In the genomic region with DNA sequence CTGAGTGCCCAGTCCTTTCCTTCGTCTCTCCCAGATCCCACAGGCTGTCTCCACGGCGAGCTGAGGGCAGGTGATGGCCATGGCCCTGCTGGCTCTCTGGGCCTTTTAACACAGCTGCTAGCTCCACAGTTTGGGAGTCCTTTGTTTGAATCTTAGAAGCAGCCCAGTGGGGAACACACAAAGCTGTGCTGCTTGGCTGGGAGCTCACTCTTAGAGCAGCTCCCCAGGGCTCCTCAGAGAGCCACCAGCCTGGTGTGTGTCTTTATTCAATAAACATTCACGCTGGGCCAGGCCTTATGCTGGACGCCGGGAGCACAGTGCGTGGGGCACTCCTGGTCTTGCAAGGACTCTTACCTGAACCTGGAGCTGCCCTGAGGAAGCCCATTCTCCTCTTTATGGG, we compare ENCODE assay signal across 15 cellular contexts. TPM values are rescaled to one million over a fixed set of nuclear protein-coding genes. Genes with fewer than 3 reads are reported as not detected.
DNase-seq lines count a peak whose midpoint lies in the region; ATAC-seq and TF ChIP-seq lines count a peak whose summit lies in the region.
"Had no signal": no experiment of that assay in that cellular context is flagged by ENCODE, and none has a peak within 500 bp of the region (broad histone marks: within the 10 kb centered on the region; RNA-seq: fewer than 3 reads in every experiment).

No MANE protein-coding gene starts in this region.

- H3K56ac ChIP-seq in mesendoderm (ENCODE audit: low read length): peak overlapping the region; percentile 19

- H3K18ac ChIP-seq in mesendoderm (ENCODE audit: low read length): no peak overlapping the region

- H4K5ac ChIP-seq in mesendoderm (ENCODE audit: low read length): no peak overlapping the region

- no peaks in the 10 kb centered on the region for H3K27me3 ChIP-seq in mesendoderm (ENCODE audit: insufficient read depth, low read length, poor library complexity)
- H3K27me3 ChIP-seq: BLaER1 had no signal

- H3K27ac Mint-ChIP-seq in type B pancreatic cell: peak overlapping the region; percentile 51
- H3K27ac Mint-ChIP-seq: CD8-positive, alpha-beta memory T cell had no signal

- peaks cover 5% of the 10 kb centered on the region for H3K27me3 Mint-ChIP-seq in type B pancreatic cell

- no peak for ATAC-seq in HG03342 (IDR thresholded peaks at IDR 0.05; ENCODE audit: unreplicated experiment)
- ATAC-seq: HCT116 had no signal

- no peak for TF ChIP-seq CTCF in HEK293 (tag by site-specific recombination; IDR thresholded peaks at IDR 0.05)
- TF ChIP-seq CTCF in type B pancreatic cell (conservative IDR thresholded peaks at IDR 0.05): no peak

- H2AK5ac ChIP-seq in mesendoderm (ENCODE audit: low read length): no peak overlapping the region

- POLR2A ChIA-PET in HEK293 (lab: Yijun Ruan, JAX): no interaction called here

- peaks cover 35% of the 10 kb centered on the region for H3K79me1 ChIP-seq in mesendoderm (ENCODE audit: low read length)

- DNase-seq in NCI-H69 (lab: John Stamatoyannopoulos, UW) (peak; percentile 63), mesendoderm (no peak), type B pancreatic cell (ENCODE audit: extremely low spot score, unreplicated experiment) (no peak), NCI-H1417 treated with DMSO at 0.1 percent for 48 hours (lab: John Stamatoyannopoulos, UW) (no peak)
- DNase-seq in activated CD8-positive, alpha-beta memory T cell treated with anti-CD3 and anti-CD28 coated beads, Interleukin-2, amount 50 U/mL, for 4 hours: no peak
- DNase-seq: 8988T; AML-193; Caco-2; CD8-positive, alpha-beta memory T cell; DMS53; GF-D8 had no signal

- H3K9me3 ChIP-seq in HEK293 (ENCODE audit: control insufficient read depth, insufficient read depth, low read depth, low read length): no peaks in the 10 kb centered on the region
- H3K9me3 ChIP-seq: BLaER1, Caco-2 had no signal

- WGBS in mesendoderm (ENCODE audit: extremely low coverage, insufficient coverage, low lambda C conversion rate): no CpG with 5 or more reads among the region's 7 CpGs

- H3K9ac ChIP-seq in mesendoderm (ENCODE audit: low read length): no peak overlapping the region
- H3K9ac ChIP-seq: BLaER1 had no signal

- peaks cover 14% of the 10 kb centered on the region for H3K4me1 Mint-ChIP-seq in type B pancreatic cell (ENCODE audit: unreplicated experiment)
- H3K4me1 Mint-ChIP-seq: CD8-positive, alpha-beta memory T cell had no signal

- no peak overlapping the region for H3K4ac ChIP-seq in mesendoderm (ENCODE audit: low read depth, low read length)

- no peaks in the 10 kb centered on the region for H3K4me1 ChIP-seq in HEK293 (ENCODE audit: control insufficient read depth, insufficient read depth, low read length)
- peaks cover 22% of the 10 kb centered on the region for H3K4me1 ChIP-seq in mesendoderm (ENCODE audit: control insufficient read depth, low read depth, low read length)

- no peak overlapping the region for H3K4me2 ChIP-seq in mesendoderm (ENCODE audit: low read length)
- H3K4me2 ChIP-seq: BLaER1 had no signal

- CTCF ChIA-PET in HEK293 (lab: Yijun Ruan, JAX): no interaction called here

- peaks cover 43% of the 10 kb centered on the region for H3K79me2 ChIP-seq in mesendoderm (ENCODE audit: control insufficient read depth, insufficient read depth, low read length)

- no peaks in the 10 kb centered on the region for H3K9me3 Mint-ChIP-seq in type B pancreatic cell

- H2BK120ac ChIP-seq in mesendoderm (ENCODE audit: low read depth, low read length): no peak overlapping the region

- no peak overlapping the region for H2BK5ac ChIP-seq in mesendoderm (ENCODE audit: low read length)

- H3K36me3 ChIP-seq in HEK293 (ENCODE audit: control insufficient read depth in 2 of 2, insufficient read depth in 1 of 2, low read length in 2 of 2) (no peaks in the 10 kb centered on the region), mesendoderm (ENCODE audit: control insufficient read depth, insufficient read depth, low read length) (no peaks in the 10 kb centered on the region)
- H3K36me3 ChIP-seq: BLaER1 had no signal

- H3K23ac ChIP-seq in mesendoderm (ENCODE audit: low read length): no peak overlapping the region

- peaks cover 10% of the 10 kb centered on the region for H3K36me3 Mint-ChIP-seq in type B pancreatic cell

- H3K4me3 Mint-ChIP-seq in type B pancreatic cell: no peak overlapping the region
- H3K4me3 Mint-ChIP-seq: CD8-positive, alpha-beta memory T cell had no signal

- no peak overlapping the region for H3K27ac ChIP-seq in HEK293 (ENCODE audit: extremely low read depth, low read depth, low read length)
- no peak overlapping the region for H3K27ac ChIP-seq in mesendoderm (ENCODE audit: low read depth, low read length)
- H3K27ac ChIP-seq: BLaER1 had no signal

- no peak overlapping the region for H2BK15ac ChIP-seq in mesendoderm (replicated peaks; ENCODE audit: low read depth)

- H3K4me3 ChIP-seq in HEK293 (ENCODE audit: low read depth, low read length) (no peak overlapping the region), mesendoderm (ENCODE audit: low read length) (no peak overlapping the region)
- H3K4me3 ChIP-seq: BLaER1 had no signal

- H4K8ac ChIP-seq in mesendoderm (ENCODE audit: low read depth, low read length): no peak overlapping the region

TF ChIP-seq in HEK293, 187 proteins besides CTCF, POLR2A, EP300 and RAD21:
- no peak for TF ChIP-seq ZFHX2 (tag by site-specific recombination; conservative IDR thresholded peaks at IDR 0.05)
- peak; percentile 85 for TF ChIP-seq ZIC2 (tag by site-specific recombination; IDR thresholded peaks at IDR 0.05)

RNA-seq across cellular contexts. Expression of gene WNT3, which starts 29.7 kb away (rescaled TPM):
- polyA plus RNA-seq in mesendoderm (2013, experiment 1 of 2): 50.0 TPM
- 49.3 TPM for polyA plus RNA-seq in mesendoderm (2013, experiment 2 of 2)
- 14.1 and 47.7 TPM in 2 replicates for total RNA-seq in type B pancreatic cell (ENCODE audit: low replicate concordance)
- total RNA-seq: CD8-positive, alpha-beta memory T cell had no signal
- polyA plus RNA-seq: CD8-positive, alpha-beta memory T cell had no signal
